In the genomic region with DNA sequence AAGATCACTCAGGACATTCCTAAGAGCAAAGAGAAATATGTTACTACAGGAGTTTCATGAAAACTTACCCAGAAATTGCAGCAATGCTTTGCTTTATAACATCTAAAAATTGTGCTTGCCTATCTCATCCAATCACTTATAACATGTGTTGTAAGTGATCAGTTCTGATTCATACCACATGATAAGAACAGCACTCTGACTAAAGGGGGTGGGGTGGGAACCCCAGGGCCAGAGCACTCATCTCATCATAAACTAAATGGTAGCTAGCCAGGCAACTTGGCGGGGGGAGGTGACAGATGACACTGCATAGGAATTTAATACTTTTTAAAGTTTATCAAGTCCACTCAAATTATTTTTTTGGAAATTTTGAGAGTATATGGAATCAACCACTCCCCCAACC, we compare ENCODE assay signal across 15 cellular contexts. TPM values are rescaled to one million over a fixed set of nuclear protein-coding genes. Genes with fewer than 3 reads are reported as not detected.
DNase-seq lines count a peak whose midpoint lies in the region; ATAC-seq and TF ChIP-seq lines count a peak whose summit lies in the region.
"Had no signal": no experiment of that assay in that cellular context is flagged by ENCODE, and none has a peak within 500 bp of the region (broad histone marks: within the 10 kb centered on the region; RNA-seq: fewer than 3 reads in every experiment).

No MANE protein-coding gene starts in this region.

- H3K4me3 ChIP-seq in fibroblast of the aortic adventitia (ENCODE audit: low read depth, low read length), result no peak overlapping the region
- H3K4me3 ChIP-seq: neural progenitor cell, upper lobe of left lung had no signal

- POLR2A ChIA-PET in HEK293T (lab: Yijun Ruan, JAX), result no interaction called here

- CTCF ChIA-PET in HEK293T (lab: Yijun Ruan, JAX), result interaction anchor here (0.6 kb wide), 1 partner anchor 49 kb away, joined by 3 read pairs; no protein-coding TSS in a partner anchor

- ATAC-seq in GM18907 (IDR thresholded peaks at IDR 0.05; ENCODE audit: unreplicated experiment), result no peak
- ATAC-seq: PC-3 had no signal

- DNase-seq in HCEC 1CT, result peak; percentile 18
- DNase-seq in activated CD4-positive, alpha-beta T cell treated with anti-CD3 and anti-CD28 coated beads, Interleukin-2, amount 50 U/mL, for 1 hour, result peak; percentile 30
- DNase-seq in fibroblast of the aortic adventitia (ENCODE audit: low read depth), result peak; percentile 46
- peak in 2 of 3 experiments; percentile 18 to 28 for DNase-seq in stimulated activated CD4-positive, alpha-beta T cell treated with anti-CD3 and anti-CD28 coated beads, TNF-alpha, amount 100 ng/mL, for 4 hours (ENCODE audit: low read depth in 3 of 3)
- no peak for DNase-seq in cortex of kidney (lab: John Stamatoyannopoulos, UW)
- no peak for DNase-seq in HEK293T (ENCODE audit: extremely low spot score)
- no peak for DNase-seq in GF-D8 (lab: John Stamatoyannopoulos, UW)
- DNase-seq: DMS79 treated with DMSO at 0.1 percent for 48 hours, IMR-90, islet precursor cell, NCI-H2081, PC-3, upper lobe of left lung had no signal

- TF ChIP-seq CTCF in fibroblast of the aortic adventitia (IDR thresholded peaks at IDR 0.05; ENCODE audit: insufficient read depth, low read length), result no peak

TF ChIP-seq in HEK293T, 16 proteins besides CTCF, POLR2A, EP300 and RAD21:
- TF ChIP-seq ZNF384 (IDR thresholded peaks at IDR 0.05) (no peak), NFRKB (IDR thresholded peaks at IDR 0.05) (no peak), ARNT (IDR thresholded peaks at IDR 0.05) (no peak), SUZ12 (IDR thresholded peaks at IDR 0.05) (no peak), TARDBP (IDR thresholded peaks at IDR 0.05) (no peak), FOXM1 (IDR thresholded peaks at IDR 0.05; ENCODE audit: borderline replicate concordance) (no peak), BHLHE40 (IDR thresholded peaks at IDR 0.05; ENCODE audit: borderline replicate concordance) (no peak)

RNA-seq across cellular contexts. Expression of gene FOXO1, which starts 42.1 kb away (rescaled TPM):
- 3.2 and 10.5 TPM in 2 replicates for total RNA-seq in fibroblast of the aortic adventitia (ENCODE audit: low replicate concordance)

Comparison
In these comparisons a context has a peak if more than half of its experiments do, and no peak if none do; other contexts are left out.
1. DNase-seq: peak in HCEC 1CT (single experiment), activated CD4-positive, alpha-beta T cell treated with anti-CD3 and anti-CD28 coated beads, Interleukin-2, amount 50 U/mL, for 1 hour (single experiment), fibroblast of the aortic adventitia (single experiment) and stimulated activated CD4-positive, alpha-beta T cell treated with anti-CD3 and anti-CD28 coated beads, TNF-alpha, amount 100 ng/mL, for 4 hours (2 of 3); none in cortex of kidney (single experiment), HEK293T (single experiment) and GF-D8 (single experiment).